22 cellular contexts compared by ENCODE assay signal in the genomic region with DNA sequence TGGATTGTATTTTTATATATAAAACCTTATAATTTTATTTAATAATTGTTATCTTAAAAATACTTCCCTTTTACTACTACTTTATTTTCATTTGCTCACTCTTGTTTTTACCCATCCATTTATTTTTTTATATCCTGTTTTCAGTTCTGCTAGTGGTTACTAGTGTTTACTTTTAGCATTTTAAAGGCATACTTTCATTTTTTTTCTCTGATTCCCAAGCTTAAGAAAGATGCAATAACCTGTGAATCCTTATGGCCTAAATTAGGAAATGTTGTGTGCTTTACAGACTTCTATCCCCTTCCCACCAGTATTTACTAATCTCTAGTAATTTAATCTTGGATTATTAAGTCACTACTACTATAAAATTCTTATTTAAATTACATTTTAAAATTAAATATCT.
"Had no signal": no experiment of that assay in that cellular context is flagged by ENCODE, and none has a peak within 500 bp of the region (broad histone marks: within the 10 kb centered on the region; RNA-seq: fewer than 3 reads in every experiment).

No MANE protein-coding gene starts in this region.

- ATAC-seq: foreskin keratinocyte; right lobe of liver; SK-N-SH treated with all-trans-retinoic acid at 6 μM for 48 hours; stimulated activated memory B cell treated with anti-CD40 and anti-IgM and Interleukin-4, amounts not matched to agents 10 μg/mL and 1 μg/mL and 100 μg/mL, for 72 hours; T-cell; upper lobe of right lung had no signal

- H3K4me1 ChIP-seq: right lobe of liver had no signal

- H3K27me3 ChIP-seq: foreskin keratinocyte, hepatocyte, right lobe of liver, upper lobe of right lung had no signal

- H3K36me3 Mint-ChIP-seq: activated naive CD8-positive, alpha-beta T cell; immature natural killer cell; stimulated activated memory B cell treated with anti-CD40 and anti-IgM and Interleukin-4, amounts not matched to agents 10 μg/mL and 1 μg/mL and 100 μg/mL, for 72 hours; T-cell had no signal

- H3K27ac ChIP-seq: foreskin keratinocyte, hepatocyte, right lobe of liver, skin epidermis, upper lobe of right lung had no signal

- DNase-seq: activated CD8-positive, alpha-beta memory T cell treated with anti-CD3 and anti-CD28 coated beads for 24 hours; activated CD8-positive, alpha-beta memory T cell treated with anti-CD3 and anti-CD28 coated beads, Interleukin-2, amount 50 U/mL, for 4 hours; activated naive CD4-positive, alpha-beta T cell; activated T-cell treated with anti-CD3 and anti-CD28 coated beads, Interleukin-2, amount 50 U/mL, for 24 hours; amygdala; cerebellar nuclear complex; effector CD4-positive, alpha-beta T cell; foreskin keratinocyte; glutamatergic neuron; immature natural killer cell; nephron progenitor cell; right lobe of liver; stimulated activated CD4-positive, alpha-beta T cell treated with anti-CD3 and anti-CD28 coated beads, Interleukin-15, amount 100 ng/mL, for 24 hours; upper lobe of right lung had no signal

- H3K36me3 ChIP-seq: upper lobe of right lung had no signal

- H3K9me3 Mint-ChIP-seq: activated T-cell treated with anti-CD3 and anti-CD28 coated beads, Interleukin-2, amount 50 U/mL, for 24 hours; activated T-helper 2 cell treated with anti-CD3 and anti-CD28 coated beads, Interferon-gamma antibody, Interleukin-2, Interleukin-4, amounts not matched to agents 10 μg/mL and 5 μg/mL and 100 μg/mL, durations not matched to agents 14 hours and 24 hours and 36 hours; immature natural killer cell; nephron progenitor cell; stimulated activated memory B cell treated with anti-CD40 and anti-IgM and Interleukin-4, amounts not matched to agents 10 μg/mL and 1 μg/mL and 100 μg/mL, for 72 hours; T-cell had no signal

- H3K27me3 Mint-ChIP-seq: activated T-cell treated with anti-CD3 and anti-CD28 coated beads, Interleukin-2, amount 50 U/mL, for 24 hours; stimulated activated memory B cell treated with anti-CD40 and anti-IgM and Interleukin-4, amounts not matched to agents 10 μg/mL and 1 μg/mL and 100 μg/mL, for 72 hours; T-cell had no signal

- H3K27ac Mint-ChIP-seq: activated naive CD8-positive, alpha-beta T cell; activated T-cell treated with anti-CD3 and anti-CD28 coated beads, Interleukin-2, amount 50 U/mL, for 24 hours; activated T-helper 2 cell treated with anti-CD3 and anti-CD28 coated beads, Interferon-gamma antibody, Interleukin-2, Interleukin-4, amounts not matched to agents 10 μg/mL and 5 μg/mL and 100 μg/mL, durations not matched to agents 14 hours and 24 hours and 36 hours; nephron progenitor cell; stimulated activated memory B cell treated with anti-CD40 and anti-IgM and Interleukin-4, amounts not matched to agents 10 μg/mL and 1 μg/mL and 100 μg/mL, for 72 hours; T-cell had no signal

- H3K4me3 ChIP-seq: hepatocyte, right lobe of liver, skin epidermis, upper lobe of right lung had no signal

- FAIRE-seq: bronchial epithelial cell had no signal

- H3K9me3 ChIP-seq: right lobe of liver, upper lobe of right lung had no signal

- H3K4me3 Mint-ChIP-seq: activated naive CD8-positive, alpha-beta T cell; activated T-cell treated with anti-CD3 and anti-CD28 coated beads, Interleukin-2, amount 50 U/mL, for 24 hours; immature natural killer cell; nephron progenitor cell; stimulated activated memory B cell treated with anti-CD40 and anti-IgM and Interleukin-4, amounts not matched to agents 10 μg/mL and 1 μg/mL and 100 μg/mL, for 72 hours; T-cell had no signal
